In the genomic region with DNA sequence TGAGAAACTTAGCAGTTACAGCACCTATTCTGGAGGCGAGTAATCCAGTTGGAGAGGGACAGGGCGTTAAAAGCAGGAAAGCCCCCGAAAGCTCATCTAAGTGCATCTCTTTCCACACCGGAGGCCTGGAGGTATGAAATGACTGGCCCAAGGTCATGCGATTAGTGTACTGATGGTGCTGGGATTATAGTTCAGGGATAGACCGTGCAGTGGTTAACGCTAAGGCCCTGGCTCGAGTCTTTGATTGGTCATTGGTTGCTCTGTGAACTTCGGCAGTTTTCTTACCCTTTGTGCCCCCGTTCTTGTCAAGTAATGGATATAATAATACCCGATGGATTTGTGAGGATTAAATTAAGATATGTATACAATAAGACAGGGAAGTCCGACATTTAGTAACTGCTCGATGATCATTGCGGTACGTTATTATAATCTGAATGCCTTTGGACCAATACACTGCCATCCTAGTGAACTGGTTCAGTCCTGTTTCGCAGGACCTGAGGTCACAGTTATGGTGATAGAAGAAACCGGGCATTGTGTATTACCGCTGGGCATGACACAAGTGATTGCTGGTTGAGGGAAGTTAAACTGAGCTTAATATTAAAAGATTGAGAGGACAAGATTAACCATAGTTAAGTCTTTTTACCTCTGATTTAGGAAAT, we compare ENCODE assay signal across 8 cellular contexts. TPM values are rescaled to one million over a fixed set of nuclear protein-coding genes. Genes with fewer than 3 reads are reported as not detected.
DNase-seq lines count a peak whose midpoint lies in the region; TF ChIP-seq lines count a peak whose summit lies in the region.

No MANE protein-coding gene starts in this region.

- peaks cover 32% of the 10 kb centered on the region for H3K36me3 Mint-ChIP-seq in HFFc6 (ENCODE audit: low read depth)
- peaks cover 65% of the 10 kb centered on the region for H3K36me3 Mint-ChIP-seq in dendritic cell treated with granulocyte-macrophage colony-stimulating factor and Interleukin-4, amounts not matched to agents 40 ng/mL and 50 ng/mL, for 4 days (ENCODE audit: low read depth)
- peaks cover 13% of the 10 kb centered on the region for H3K36me3 Mint-ChIP-seq in mesothelial cell of epicardium

- no peaks in the 10 kb centered on the region for H3K27me3 ChIP-seq in testis

- H3K4me3 ChIP-seq in testis = peak overlapping the region; percentile 80 to 97

- H3K27ac Mint-ChIP-seq in HFFc6 (peak overlapping the region; percentile 98), mesothelial cell of epicardium (peak overlapping the region; percentile 99)
- peak overlapping the region; percentile 99 for H3K27ac Mint-ChIP-seq in dendritic cell treated with granulocyte-macrophage colony-stimulating factor and Interleukin-4, amounts not matched to agents 40 ng/mL and 50 ng/mL, for 4 days

- H3K4me1 ChIP-seq in testis = peaks cover 18% of the 10 kb centered on the region

- no peaks in the 10 kb centered on the region for H3K36me3 ChIP-seq in testis (ENCODE audit: low read depth, missing control alignments)

- DNase-seq in DMS79 (lab: John Stamatoyannopoulos, UW) (peak; percentile 22), HFFc6 (peak; percentile 32), SW480 (ENCODE audit: low spot score) (peak; percentile 52), mesothelial cell of epicardium (ENCODE audit: low spot score in 2 of 2, unreplicated experiment in 2 of 2) (no peak), testis (peak; percentile 46), NCI-H774 (lab: John Stamatoyannopoulos, UW) (no peak), epidermal melanocyte (ENCODE audit: insufficient read length, low spot score) (no peak)

- intact Hi-C loops in dendritic cell treated with granulocyte-macrophage colony-stimulating factor and Interleukin-4, amounts not matched to agents 40 ng/mL and 50 ng/mL, for 4 days (cut with micrococcal nuclease) = loop anchor here (1.0 to 2.0 kb wide), 2 partner anchors 21 to 33 kb away; partner anchors contain the start of gene MAML1
- intact Hi-C loops in testis (cut with DNase I; ENCODE audit: low total_unique reads) = loop anchor here (10.0 kb wide), 1 partner anchor 75 kb away; the partner anchor contains the start of gene HNRNPH1

- H3K27ac ChIP-seq in testis = peak overlapping the region; percentile 91 to 97

- no peak for TF ChIP-seq CTCF in HFFc6 (IDR thresholded peaks at IDR 0.05)
- TF ChIP-seq CTCF in mesothelial cell of epicardium (IDR thresholded peaks at IDR 0.05; ENCODE audit: unreplicated experiment) = no peak
- no peak for TF ChIP-seq CTCF in testis (IDR thresholded peaks at IDR 0.05)

- peaks cover 39% of the 10 kb centered on the region for H3K4me1 Mint-ChIP-seq in HFFc6 (ENCODE audit: low read depth)
- peaks cover 48% of the 10 kb centered on the region for H3K4me1 Mint-ChIP-seq in dendritic cell treated with granulocyte-macrophage colony-stimulating factor and Interleukin-4, amounts not matched to agents 40 ng/mL and 50 ng/mL, for 4 days (ENCODE audit: low read depth)
- H3K4me1 Mint-ChIP-seq in mesothelial cell of epicardium = peaks cover 33% of the 10 kb centered on the region

- 2% methylated on average over 18 of the region's 18 CpGs for WGBS in testis, 2 donors

- no peak for TF ChIP-seq POLR2A in testis (IDR thresholded peaks at IDR 0.05)

- H3K27me3 Mint-ChIP-seq in HFFc6 (ENCODE audit: insufficient read depth) (no peaks in the 10 kb centered on the region), mesothelial cell of epicardium (ENCODE audit: low read depth) (no peaks in the 10 kb centered on the region)
- no peaks in the 10 kb centered on the region for H3K27me3 Mint-ChIP-seq in dendritic cell treated with granulocyte-macrophage colony-stimulating factor and Interleukin-4, amounts not matched to agents 40 ng/mL and 50 ng/mL, for 4 days

- H3K9me3 Mint-ChIP-seq in HFFc6 (no peaks in the 10 kb centered on the region), mesothelial cell of epicardium (no peaks in the 10 kb centered on the region)
- H3K9me3 Mint-ChIP-seq in dendritic cell treated with granulocyte-macrophage colony-stimulating factor and Interleukin-4, amounts not matched to agents 40 ng/mL and 50 ng/mL, for 4 days = no peaks in the 10 kb centered on the region

- no peaks in the 10 kb centered on the region for H3K9me3 ChIP-seq in testis

- H3K4me3 Mint-ChIP-seq in HFFc6 = peak overlapping the region; percentile 99
- H3K4me3 Mint-ChIP-seq in dendritic cell treated with granulocyte-macrophage colony-stimulating factor and Interleukin-4, amounts not matched to agents 40 ng/mL and 50 ng/mL, for 4 days = peak overlapping the region; percentile 98
- H3K4me3 Mint-ChIP-seq in mesothelial cell of epicardium = peak overlapping the region; percentile 97

RNA-seq across cellular contexts. Expression of gene CANX, which starts 1.0 kb away (rescaled TPM):
- total RNA-seq in HFFc6 (2021; fragmentation: NEBNext Ultra II Directional; extraction: Animal tissue kit (Norgen Biotek cat#: 25700)) = 100 to 1,000 TPM; 698 to 777 (median 770) TPM
- total RNA-seq in mesothelial cell of epicardium = 487 to 514 TPM (median 500 TPM) in 3 replicates
- 100 to 1,000 TPM; 296 to 351 TPM for total RNA-seq in testis
- polyA plus RNA-seq in testis (ENCODE audit: insufficient read depth, low read depth, low replicate concordance) = 462 TPM

RNA-seq across cellular contexts. Expression of gene CBY3, which starts 18.9 kb away (rescaled TPM):
- not detected for total RNA-seq in HFFc6 (2021; fragmentation: NEBNext Ultra II Directional; extraction: Animal tissue kit (Norgen Biotek cat#: 25700))
- total RNA-seq in mesothelial cell of epicardium (0.47 TPM in 1 of 3 replicates, not detected in the others), testis (10 to 100 TPM in 1 of 2 donors, 1 to 10 TPM in 1; 6.4 to 12.8 TPM)
- polyA plus RNA-seq in testis (ENCODE audit: insufficient read depth, low read depth, low replicate concordance) = 7.8 TPM

RNA-seq across cellular contexts. Expression of gene MAML1, which starts 32.9 kb away (rescaled TPM):
- total RNA-seq in HFFc6 (2021; fragmentation: NEBNext Ultra II Directional; extraction: Animal tissue kit (Norgen Biotek cat#: 25700)) = 10 to 100 TPM; 14.9 to 17.7 (median 16.5) TPM
- total RNA-seq in mesothelial cell of epicardium = 47.6 to 50.6 TPM (median 49.6 TPM) in 3 replicates
- 10 to 100 TPM; 52.5 to 60.7 TPM for total RNA-seq in testis
- 23.5 TPM for polyA plus RNA-seq in testis (ENCODE audit: insufficient read depth, low read depth, low replicate concordance)

Comparison
In these comparisons a context has a peak if more than half of its experiments do, and no peak if none do; other contexts are left out.
1. DNase-seq: peak in DMS79 (single experiment), HFFc6 (single experiment), SW480 (single experiment) and testis (single experiment); none in mesothelial cell of epicardium (0 of 2), NCI-H774 (single experiment) and epidermal melanocyte (single experiment).
2. Peak in every context shown above with its lines, with median percentiles within 50 percentile points of each other: H3K27ac Mint-ChIP-seq and H3K4me3 Mint-ChIP-seq.